Comparison of ENCODE assay signal across 20 cellular contexts in the genomic region with DNA sequence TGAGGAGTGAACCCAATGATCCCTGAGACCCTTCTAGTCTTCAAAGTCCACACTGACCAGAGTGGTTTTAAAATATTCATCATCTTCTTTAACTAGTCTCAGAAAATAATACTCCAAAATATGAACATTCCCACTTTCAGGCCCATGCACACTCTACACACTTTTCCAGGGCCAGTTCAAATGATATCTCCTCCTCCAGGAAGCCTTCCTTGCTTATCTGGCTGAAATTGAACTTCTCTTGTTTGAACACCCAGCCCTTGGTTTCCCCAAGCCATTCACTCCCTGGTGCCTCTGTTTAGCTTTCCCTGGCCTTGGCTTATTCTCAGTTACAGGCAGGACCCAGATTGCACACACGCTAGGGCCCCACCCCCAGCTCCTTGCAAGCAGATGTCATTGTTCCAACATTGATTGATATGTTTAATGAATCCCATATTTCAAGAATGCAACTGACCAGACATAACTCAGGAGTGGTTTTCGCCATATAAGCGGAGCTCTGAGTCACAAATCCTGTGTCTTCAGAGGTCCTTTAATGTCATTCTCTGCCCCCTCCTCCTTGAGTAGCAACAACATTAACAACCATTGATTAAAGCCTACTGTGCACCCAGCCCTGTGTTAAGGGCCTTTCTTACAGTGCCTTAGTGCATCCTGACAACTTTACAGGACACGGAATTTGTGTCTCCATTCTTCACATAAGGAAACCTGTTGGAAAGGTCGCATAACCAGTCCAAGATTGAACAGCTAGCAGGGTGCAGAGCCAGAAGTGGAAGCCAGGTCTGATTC. TPM values are rescaled to one million over a fixed set of nuclear protein-coding genes. Genes with fewer than 3 reads are reported as not detected.
A peak's percentile ranks its signal among the peaks of the same experiment; 100 is the strongest.
DNase-seq lines count a peak whose midpoint lies in the region; ATAC-seq and TF ChIP-seq lines count a peak whose summit lies in the region.
"Had no signal": no experiment of that assay in that cellular context is flagged by ENCODE, and none has a peak within 500 bp of the region (broad histone marks: within the 10 kb centered on the region; RNA-seq: fewer than 3 reads in every experiment).

No MANE protein-coding gene starts in this region.

- DNase-seq in H9 (peak; percentile 8), astrocyte of the spinal cord (ENCODE audit: low read depth, low spot score) (no peak), iris pigment epithelial cell (ENCODE audit: low read depth) (peak; percentile 29), tibial artery (peak in 1 of 2 donors; percentile 19), NCI-H1436 treated with DMSO at 0.1 percent for 48 hours (lab: John Stamatoyannopoulos, UW) (no peak), NCI-H2107 (lab: John Stamatoyannopoulos, UW) (no peak)
- DNase-seq: activated CD4-positive, alpha-beta T cell treated with anti-CD3 and anti-CD28 coated beads, Interleukin-2, amount 50 U/mL, for 48 hours; amniotic stem cell; CD4-positive, CD25-positive, alpha-beta regulatory T cell; dermis blood vessel endothelial cell; DMS79 treated with DMSO at 0.1 percent for 48 hours; hippocampal formation; left colon; NCI-H1694 treated with DMSO at 0.1 percent for 48 hours; NCI-H446 treated with DMSO at 0.1 percent for 48 hours; stimulated activated naive CD8-positive, alpha-beta T cell treated with anti-CD3 and anti-CD28 coated beads, Interleukin-15, Interleukin-2, amounts not matched to agents 100 U/mL and 50 U/mL, for 24 hours had no signal

- H3K18ac ChIP-seq in H9 (ENCODE audit: insufficient read length, low read depth, low read length): no peak overlapping the region

- H3K36me3 ChIP-seq in tibial artery: no peaks in the 10 kb centered on the region
- H3K36me3 ChIP-seq: prostate gland, SJSA1 had no signal

- in situ Hi-C loops in astrocyte of the spinal cord (cut with HindIII; ENCODE audit: low sequenced_read_pairs): no loop called here

- no peak overlapping the region for H2BK5ac ChIP-seq in H9 (ENCODE audit: insufficient read length, low read length)

- no peak overlapping the region for H4K8ac ChIP-seq in H9 (replicated peaks; ENCODE audit: insufficient read length, low read depth, low read length)

- no peak overlapping the region for H3K27ac Mint-ChIP-seq in H9
- H3K27ac Mint-ChIP-seq: CD4-positive, CD25-positive, alpha-beta regulatory T cell had no signal

- no peaks in the 10 kb centered on the region for H3K9me3 ChIP-seq in H9 (ENCODE audit: control insufficient read depth, low read depth, low read length)
- H3K9me3 ChIP-seq in tibial artery: no peaks in the 10 kb centered on the region
- H3K9me3 ChIP-seq: prostate gland, SJSA1 had no signal

- no peak overlapping the region for H2BK15ac ChIP-seq in H9 (ENCODE audit: low read depth, low read length)

- H3K23ac ChIP-seq in H9 (ENCODE audit: insufficient read length, low read depth, low read length): no peak overlapping the region

- H3K4me2 ChIP-seq in H9 (ENCODE audit: insufficient read depth, insufficient read length, low read length): no peak overlapping the region

- no peak overlapping the region for H2AFZ ChIP-seq in H9 (ENCODE audit: low read length)

- TF ChIP-seq CTCF in H9 (conservative IDR thresholded peaks at IDR 0.05): no peak
- no peak for TF ChIP-seq CTCF in astrocyte of the spinal cord (IDR thresholded peaks at IDR 0.05; ENCODE audit: low read depth, low read length)
- TF ChIP-seq CTCF in tibial artery (IDR thresholded peaks at IDR 0.05): no peak

- H3K56ac ChIP-seq in H9 (ENCODE audit: insufficient read length, low read depth, low read length): no peak overlapping the region

- H3K14ac ChIP-seq in H9 (ENCODE audit: insufficient read depth, low read length): no peak overlapping the region

- no peaks in the 10 kb centered on the region for H3K79me2 ChIP-seq in H9 (ENCODE audit: insufficient read depth, low read length)

- H3K4me1 ChIP-seq in H9 (ENCODE audit: insufficient read depth, low read length) (no peaks in the 10 kb centered on the region), tibial artery (peaks cover 0 to 65% (median 27%) of the 10 kb centered on the region in 4 donors)

- peaks cover 13 to 19% of the 10 kb centered on the region in 2 experiments for H3K4me1 Mint-ChIP-seq in H9
- H3K4me1 Mint-ChIP-seq: CD4-positive, CD25-positive, alpha-beta regulatory T cell had no signal

- H2BK20ac ChIP-seq in H9 (ENCODE audit: low read depth, low read length, poor library complexity, severe bottlenecking): no peak overlapping the region

- H4K20me1 ChIP-seq in H9 (ENCODE audit: control insufficient read depth, insufficient read depth, insufficient read length): no peaks in the 10 kb centered on the region

- no CpG with 5 or more reads among the region's 5 CpGs for WGBS in H9 (ENCODE audit: extremely low coverage, insufficient read length, low lambda C conversion rate)

- H3K27ac ChIP-seq in H9 (ENCODE audit: insufficient read length, low read depth, low read length) (no peak overlapping the region), tibial artery (peak overlapping the region; percentile 77 to 82)
- H3K27ac ChIP-seq: prostate gland, SJSA1 had no signal

- H4K5ac ChIP-seq in H9 (ENCODE audit: insufficient read length, low read depth, low read length): no peak overlapping the region

- intact Hi-C loops in tibial artery (cut with DNase I; ENCODE audit: low total_unique reads): no loop called here

- no peaks in the 10 kb centered on the region; a peak in 1 of 5 replicates for H3K9me3 Mint-ChIP-seq in H9

- H4K91ac ChIP-seq in H9 (ENCODE audit: insufficient read length, low read depth, low read length): no peak overlapping the region

- H2BK12ac ChIP-seq in H9 (ENCODE audit: insufficient read length, low read depth, low read length): no peak overlapping the region

- H2BK120ac ChIP-seq in H9 (ENCODE audit: low read depth, low read length, poor library complexity, severe bottlenecking): no peak overlapping the region

- no peaks in the 10 kb centered on the region for H3K36me3 Mint-ChIP-seq in H9 (ENCODE audit: insufficient read depth in 1 of 3, low read depth in 3 of 3)
- H3K36me3 Mint-ChIP-seq: CD4-positive, CD25-positive, alpha-beta regulatory T cell had no signal

- no peaks in the 10 kb centered on the region for H3K79me1 ChIP-seq in H9 (ENCODE audit: insufficient read depth, low read depth, low read length, poor library complexity, severe bottlenecking)

- H3K4ac ChIP-seq in H9 (ENCODE audit: low read depth, low read length): no peak overlapping the region

- ATAC-seq in HG02623 (IDR thresholded peaks at IDR 0.05; ENCODE audit: unreplicated experiment): no peak
- ATAC-seq: esophagus mucosa; stimulated activated naive CD8-positive, alpha-beta T cell treated with anti-CD3 and anti-CD28 coated beads, Interleukin-15, Interleukin-2, amounts not matched to agents 100 U/mL and 50 U/mL, for 24 hours had no signal

- peaks cover 34% of the 10 kb centered on the region; the same call in 1 of the 2 replicates for H3K27me3 ChIP-seq in H9 (ENCODE audit: insufficient read depth, low read length)
- H3K27me3 ChIP-seq in tibial artery: no peaks in the 10 kb centered on the region

- H3K9ac ChIP-seq in H9 (ENCODE audit: extremely low read depth, insufficient read length, low read length): no peak overlapping the region

- H3K4me3 ChIP-seq in astrocyte of the spinal cord (ENCODE audit: low read depth, low read length) (peak overlapping the region; percentile 55), tibial artery (peak overlapping the region; percentile 63 to 87)
- H3K4me3 ChIP-seq: SJSA1 had no signal

- H3K23me2 ChIP-seq in H9 (ENCODE audit: insufficient read length, low read depth, low read length, poor library complexity, severe bottlenecking): peaks cover 6% of the 10 kb centered on the region

- peaks cover 79% of the 10 kb centered on the region for H3K27me3 Mint-ChIP-seq in H9 (ENCODE audit: low read depth)

- no peak overlapping the region; a peak in 1 of 5 replicates for H3K4me3 Mint-ChIP-seq in H9
- H3K4me3 Mint-ChIP-seq: CD4-positive, CD25-positive, alpha-beta regulatory T cell had no signal

- no peak overlapping the region for H2AK5ac ChIP-seq in H9 (ENCODE audit: insufficient read length, low read length)

- no peak overlapping the region for H3T11ph ChIP-seq in H9 (ENCODE audit: low read length)

RNA-seq across cellular contexts. Expression of gene ITGA11, which starts 2.1 kb away (rescaled TPM):
- 0.07 TPM in 1 of 2 replicates, not detected in the other for total RNA-seq in H9 (2021)
- total RNA-seq: CD4-positive, CD25-positive, alpha-beta regulatory T cell had no signal

Comparison
In these comparisons a context has a peak if more than half of its experiments do, and no peak if none do; other contexts are left out.
1. DNase-seq: peak in H9 (single experiment) and iris pigment epithelial cell (single experiment); none in astrocyte of the spinal cord (single experiment), NCI-H1436 treated with DMSO at 0.1 percent for 48 hours (single experiment) and NCI-H2107 (single experiment).